Comparison of ENCODE assay signal across 1 cellular context in the genomic region with DNA sequence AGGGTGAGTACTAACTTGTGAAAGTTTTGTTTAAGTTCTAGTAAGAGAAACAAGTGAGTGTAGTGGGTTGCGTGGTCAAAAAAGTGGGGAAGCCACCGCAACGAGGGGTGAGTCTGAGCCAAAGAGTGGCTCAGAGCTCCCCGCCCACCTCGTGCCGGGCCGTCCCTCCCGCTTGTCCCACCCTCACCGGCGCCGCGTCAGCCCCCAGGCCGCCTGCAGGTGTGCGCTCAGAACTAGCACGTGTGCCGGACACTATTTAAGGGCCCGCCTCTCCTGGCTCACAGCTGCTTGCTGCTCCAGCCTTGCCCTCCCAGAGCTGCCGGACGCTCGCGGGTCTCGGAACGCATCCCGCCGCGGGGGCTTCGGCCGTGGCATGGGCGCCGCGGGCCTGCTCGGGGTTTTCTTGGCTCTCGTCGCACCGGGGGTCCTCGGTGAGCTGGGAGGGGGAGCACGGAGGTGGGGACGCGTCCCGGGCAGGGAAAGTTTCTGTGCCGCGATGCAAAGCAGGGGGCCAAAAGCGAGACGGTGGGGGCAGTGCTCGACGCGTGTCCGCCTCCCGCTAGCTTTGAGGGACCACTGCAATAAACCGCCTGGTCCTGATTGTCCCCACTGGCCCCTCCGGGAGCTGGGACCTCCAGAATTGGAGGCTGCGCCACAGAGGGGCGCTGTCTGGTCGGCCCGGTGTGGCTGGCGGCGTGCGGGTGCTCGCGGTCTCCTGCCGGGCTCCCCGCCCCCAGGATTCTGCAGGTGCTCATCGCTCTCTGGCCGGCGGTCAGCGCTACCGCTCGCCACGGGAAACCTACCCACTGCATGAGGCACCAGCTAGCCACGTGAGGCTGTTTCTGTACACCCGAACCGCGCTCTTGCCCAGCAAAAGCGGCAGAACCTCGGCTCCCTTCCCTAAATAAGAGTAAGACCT.
TF ChIP-seq lines count a peak whose summit lies in the region.

CR2 (plus strand) TSS at position 283 of the 919 bp plus-strand sequence; CDS start at position 374, 91 bp downstream.

TF ChIP-seq in K562, 482 proteins besides CTCF, POLR2A, EP300 and RAD21 (continued from another document and continues in another):
- TF ChIP-seq NR2C1 (IDR thresholded peaks at IDR 0.05): no peak
- TF ChIP-seq NR2C1 (tag; IDR thresholded peaks at IDR 0.05): no peak
- no peak for TF ChIP-seq PCBP1 (IDR thresholded peaks at IDR 0.05; ENCODE audit: low read depth, low read length, poor library complexity, severe bottlenecking)
- TF ChIP-seq ZNF175 (CRISPR knock-in tag; IDR thresholded peaks at IDR 0.05; ENCODE audit: low read depth): no peak
- no peak for TF ChIP-seq MYNN (IDR thresholded peaks at IDR 0.05)
- TF ChIP-seq MYNN (CRISPR knock-in tag; IDR thresholded peaks at IDR 0.05): no peak
- peak; percentile 50; the same call in 1 of the 2 replicates for TF ChIP-seq CXXC5 (CRISPR knock-in tag; IDR thresholded peaks at IDR 0.05)
- TF ChIP-seq ZNF655 (CRISPR knock-in tag; IDR thresholded peaks at IDR 0.05): no peak
- no peak for TF ChIP-seq ZNF79 (CRISPR knock-in tag; IDR thresholded peaks at IDR 0.05; ENCODE audit: low read depth)
- no peak for TF ChIP-seq JUND (IDR thresholded peaks at IDR 0.05; ENCODE audit: borderline replicate concordance, low read depth, low read length)
- TF ChIP-seq JUND (tag; IDR thresholded peaks at IDR 0.05; ENCODE audit: borderline replicate concordance, low read depth, low read length): no peak
- no peak for TF ChIP-seq ZNF444 (CRISPR knock-in tag; IDR thresholded peaks at IDR 0.05)
- TF ChIP-seq, protein P1, sequence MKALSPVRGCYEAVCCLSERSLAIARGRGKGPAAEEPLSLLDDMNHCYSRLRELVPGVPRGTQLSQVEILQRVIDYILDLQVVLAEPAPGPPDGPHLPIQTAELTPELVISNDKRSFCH (CRISPR knock-in tag; IDR thresholded peaks at IDR 0.05): no peak
- TF ChIP-seq, protein P1 (tag; IDR thresholded peaks at IDR 0.05): no peak
- TF ChIP-seq, protein P2, sequence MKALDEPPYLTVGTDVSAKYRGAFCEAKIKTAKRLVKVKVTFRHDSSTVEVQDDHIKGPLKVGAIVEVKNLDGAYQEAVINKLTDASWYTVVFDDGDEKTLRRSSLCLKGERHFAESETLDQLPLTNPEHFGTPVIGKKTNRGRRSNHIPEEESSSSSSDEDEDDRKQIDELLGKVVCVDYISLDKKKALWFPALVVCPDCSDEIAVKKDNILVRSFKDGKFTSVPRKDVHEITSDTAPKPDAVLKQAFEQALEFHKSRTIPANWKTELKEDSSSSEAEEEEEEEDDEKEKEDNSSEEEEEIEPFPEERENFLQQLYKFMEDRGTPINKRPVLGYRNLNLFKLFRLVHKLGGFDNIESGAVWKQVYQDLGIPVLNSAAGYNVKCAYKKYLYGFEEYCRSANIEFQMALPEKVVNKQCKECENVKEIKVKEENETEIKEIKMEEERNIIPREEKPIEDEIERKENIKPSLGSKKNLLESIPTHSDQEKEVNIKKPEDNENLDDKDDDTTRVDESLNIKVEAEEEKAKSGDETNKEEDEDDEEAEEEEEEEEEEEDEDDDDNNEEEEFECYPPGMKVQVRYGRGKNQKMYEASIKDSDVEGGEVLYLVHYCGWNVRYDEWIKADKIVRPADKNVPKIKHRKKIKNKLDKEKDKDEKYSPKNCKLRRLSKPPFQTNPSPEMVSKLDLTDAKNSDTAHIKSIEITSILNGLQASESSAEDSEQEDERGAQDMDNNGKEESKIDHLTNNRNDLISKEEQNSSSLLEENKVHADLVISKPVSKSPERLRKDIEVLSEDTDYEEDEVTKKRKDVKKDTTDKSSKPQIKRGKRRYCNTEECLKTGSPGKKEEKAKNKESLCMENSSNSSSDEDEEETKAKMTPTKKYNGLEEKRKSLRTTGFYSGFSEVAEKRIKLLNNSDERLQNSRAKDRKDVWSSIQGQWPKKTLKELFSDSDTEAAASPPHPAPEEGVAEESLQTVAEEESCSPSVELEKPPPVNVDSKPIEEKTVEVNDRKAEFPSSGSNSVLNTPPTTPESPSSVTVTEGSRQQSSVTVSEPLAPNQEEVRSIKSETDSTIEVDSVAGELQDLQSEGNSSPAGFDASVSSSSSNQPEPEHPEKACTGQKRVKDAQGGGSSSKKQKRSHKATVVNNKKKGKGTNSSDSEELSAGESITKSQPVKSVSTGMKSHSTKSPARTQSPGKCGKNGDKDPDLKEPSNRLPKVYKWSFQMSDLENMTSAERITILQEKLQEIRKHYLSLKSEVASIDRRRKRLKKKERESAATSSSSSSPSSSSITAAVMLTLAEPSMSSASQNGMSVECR (CRISPR knock-in tag; IDR thresholded peaks at IDR 0.05): peak; percentile 82; the same call in 1 of the 2 replicates
- TF ChIP-seq, protein P3, sequence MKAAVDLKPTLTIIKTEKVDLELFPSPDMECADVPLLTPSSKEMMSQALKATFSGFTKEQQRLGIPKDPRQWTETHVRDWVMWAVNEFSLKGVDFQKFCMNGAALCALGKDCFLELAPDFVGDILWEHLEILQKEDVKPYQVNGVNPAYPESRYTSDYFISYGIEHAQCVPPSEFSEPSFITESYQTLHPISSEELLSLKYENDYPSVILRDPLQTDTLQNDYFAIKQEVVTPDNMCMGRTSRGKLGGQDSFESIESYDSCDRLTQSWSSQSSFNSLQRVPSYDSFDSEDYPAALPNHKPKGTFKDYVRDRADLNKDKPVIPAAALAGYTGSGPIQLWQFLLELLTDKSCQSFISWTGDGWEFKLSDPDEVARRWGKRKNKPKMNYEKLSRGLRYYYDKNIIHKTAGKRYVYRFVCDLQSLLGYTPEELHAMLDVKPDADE (conservative IDR thresholded peaks at IDR 0.05; ENCODE audit: control insufficient read depth, low read depth, low read length): no peak
- no peak for TF ChIP-seq ZNF586 (CRISPR knock-in tag; conservative IDR thresholded peaks at IDR 0.05)
- TF ChIP-seq ATF3 (IDR thresholded peaks at IDR 0.05): no peak; the same call in 1 of the 2 replicates
- TF ChIP-seq ATF3 (CRISPR knock-in tag; conservative IDR thresholded peaks at IDR 0.05): no peak
- TF ChIP-seq SRSF9 (IDR thresholded peaks at IDR 0.05; ENCODE audit: borderline replicate concordance, low read depth, low read length): no peak
- no peak for TF ChIP-seq NONO (IDR thresholded peaks at IDR 0.05; ENCODE audit: low read depth in 2 of 2, low read length in 1 of 2)
- no peak for TF ChIP-seq SMAD3 (CRISPR knock-in tag; conservative IDR thresholded peaks at IDR 0.05)
- TF ChIP-seq ZBTB11 (CRISPR knock-in tag; IDR thresholded peaks at IDR 0.05): no peak; a peak in 1 of 6 replicates
- TF ChIP-seq YBX1 (IDR thresholded peaks at IDR 0.05): no peak
- no peak for TF ChIP-seq CCAR2 (IDR thresholded peaks at IDR 0.05; ENCODE audit: low read depth, low read length)
- no peak for TF ChIP-seq FIP1L1 (IDR thresholded peaks at IDR 0.05; ENCODE audit: low read depth, low read length, poor library complexity, severe bottlenecking)
- 0 out of 2 replicates have a peak, but pooled peaks have one; percentile 6 for TF ChIP-seq NFIC (IDR thresholded peaks at IDR 0.05)
- TF ChIP-seq, protein P4, sequence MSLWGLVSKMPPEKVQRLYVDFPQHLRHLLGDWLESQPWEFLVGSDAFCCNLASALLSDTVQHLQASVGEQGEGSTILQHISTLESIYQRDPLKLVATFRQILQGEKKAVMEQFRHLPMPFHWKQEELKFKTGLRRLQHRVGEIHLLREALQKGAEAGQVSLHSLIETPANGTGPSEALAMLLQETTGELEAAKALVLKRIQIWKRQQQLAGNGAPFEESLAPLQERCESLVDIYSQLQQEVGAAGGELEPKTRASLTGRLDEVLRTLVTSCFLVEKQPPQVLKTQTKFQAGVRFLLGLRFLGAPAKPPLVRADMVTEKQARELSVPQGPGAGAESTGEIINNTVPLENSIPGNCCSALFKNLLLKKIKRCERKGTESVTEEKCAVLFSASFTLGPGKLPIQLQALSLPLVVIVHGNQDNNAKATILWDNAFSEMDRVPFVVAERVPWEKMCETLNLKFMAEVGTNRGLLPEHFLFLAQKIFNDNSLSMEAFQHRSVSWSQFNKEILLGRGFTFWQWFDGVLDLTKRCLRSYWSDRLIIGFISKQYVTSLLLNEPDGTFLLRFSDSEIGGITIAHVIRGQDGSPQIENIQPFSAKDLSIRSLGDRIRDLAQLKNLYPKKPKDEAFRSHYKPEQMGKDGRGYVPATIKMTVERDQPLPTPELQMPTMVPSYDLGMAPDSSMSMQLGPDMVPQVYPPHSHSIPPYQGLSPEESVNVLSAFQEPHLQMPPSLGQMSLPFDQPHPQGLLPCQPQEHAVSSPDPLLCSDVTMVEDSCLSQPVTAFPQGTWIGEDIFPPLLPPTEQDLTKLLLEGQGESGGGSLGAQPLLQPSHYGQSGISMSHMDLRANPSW (CRISPR knock-in tag; IDR thresholded peaks at IDR 0.05): no peak
- TF ChIP-seq ARHGAP35 (IDR thresholded peaks at IDR 0.05; ENCODE audit: partially characterized antibody): no peak
- TF ChIP-seq ARID2 (IDR thresholded peaks at IDR 0.05): no peak
- TF ChIP-seq, protein P5, sequence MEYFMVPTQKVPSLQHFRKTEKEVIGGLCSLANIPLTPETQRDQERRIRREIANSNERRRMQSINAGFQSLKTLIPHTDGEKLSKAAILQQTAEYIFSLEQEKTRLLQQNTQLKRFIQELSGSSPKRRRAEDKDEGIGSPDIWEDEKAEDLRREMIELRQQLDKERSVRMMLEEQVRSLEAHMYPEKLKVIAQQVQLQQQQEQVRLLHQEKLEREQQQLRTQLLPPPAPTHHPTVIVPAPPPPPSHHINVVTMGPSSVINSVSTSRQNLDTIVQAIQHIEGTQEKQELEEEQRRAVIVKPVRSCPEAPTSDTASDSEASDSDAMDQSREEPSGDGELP (CRISPR knock-in tag; IDR thresholded peaks at IDR 0.05; ENCODE audit: borderline replicate concordance): peak; percentile 77; the same call in 1 of the 2 replicates
- TF ChIP-seq CREBBP (IDR thresholded peaks at IDR 0.05; ENCODE audit: low read depth, low read length): no peak
- TF ChIP-seq ZBTB5 (IDR thresholded peaks at IDR 0.05): no peak
- TF ChIP-seq CCNT2 (IDR thresholded peaks at IDR 0.05; ENCODE audit: borderline replicate concordance, extremely low read depth, insufficient read length, low read depth, low read length): peak; percentile 27
- no peak for TF ChIP-seq ZFP30 (CRISPR knock-in tag; IDR thresholded peaks at IDR 0.05; ENCODE audit: borderline replicate concordance)
- TF ChIP-seq ZNF644 (tag; IDR thresholded peaks at IDR 0.05; ENCODE audit: low read depth): no peak
- TF ChIP-seq MAFG (tag; conservative IDR thresholded peaks at IDR 0.05): no peak
- TF ChIP-seq, protein P6, sequence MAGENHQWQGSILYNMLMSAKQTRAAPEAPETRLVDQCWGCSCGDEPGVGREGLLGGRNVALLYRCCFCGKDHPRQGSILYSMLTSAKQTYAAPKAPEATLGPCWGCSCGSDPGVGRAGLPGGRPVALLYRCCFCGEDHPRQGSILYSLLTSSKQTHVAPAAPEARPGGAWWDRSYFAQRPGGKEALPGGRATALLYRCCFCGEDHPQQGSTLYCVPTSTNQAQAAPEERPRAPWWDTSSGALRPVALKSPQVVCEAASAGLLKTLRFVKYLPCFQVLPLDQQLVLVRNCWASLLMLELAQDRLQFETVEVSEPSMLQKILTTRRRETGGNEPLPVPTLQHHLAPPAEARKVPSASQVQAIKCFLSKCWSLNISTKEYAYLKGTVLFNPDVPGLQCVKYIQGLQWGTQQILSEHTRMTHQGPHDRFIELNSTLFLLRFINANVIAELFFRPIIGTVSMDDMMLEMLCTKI (IDR thresholded peaks at IDR 0.05; ENCODE audit: partially characterized antibody): no peak
